Comparison of ENCODE assay signal across 25 cellular contexts in the genomic region with DNA sequence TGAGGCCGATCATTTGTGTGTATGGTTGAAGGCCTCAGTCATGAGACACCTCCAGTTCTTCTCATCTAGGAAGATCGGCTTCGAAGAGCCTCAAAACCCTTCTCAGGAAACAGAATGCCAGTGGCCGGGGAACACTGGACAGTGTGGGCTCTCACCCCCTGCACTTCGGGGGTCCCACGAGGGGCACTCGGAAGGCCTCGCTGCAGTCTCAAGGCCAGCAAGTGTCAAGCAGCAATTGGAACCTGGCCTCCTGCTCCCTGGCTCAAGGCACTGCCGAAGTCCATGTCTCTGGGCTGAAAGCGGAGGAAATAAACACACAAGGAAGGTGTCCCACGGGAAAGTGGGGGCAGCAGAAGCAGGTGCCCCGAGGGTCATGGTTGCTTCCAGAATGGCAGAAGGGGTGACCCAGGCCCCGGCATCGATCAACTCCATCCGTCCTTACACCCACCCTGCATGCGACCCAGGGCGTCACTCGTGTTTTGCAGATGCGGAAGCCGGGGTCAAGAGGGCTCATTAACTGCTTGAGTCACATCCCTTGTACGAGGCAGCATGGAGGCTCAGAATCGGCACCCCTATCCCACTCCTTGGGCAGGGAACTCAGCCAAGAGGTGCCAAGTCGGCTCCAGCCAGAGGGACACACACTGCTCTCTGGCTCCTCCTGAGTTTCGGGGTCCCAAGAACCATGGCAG.
DNase-seq lines count a peak whose midpoint lies in the region; ATAC-seq and TF ChIP-seq lines count a peak whose summit lies in the region.
"Had no signal": no experiment of that assay in that cellular context is flagged by ENCODE, and none has a peak within 500 bp of the region (broad histone marks: within the 10 kb centered on the region; RNA-seq: fewer than 3 reads in every experiment).

No MANE protein-coding gene starts in this region.

- H3K4me1 ChIP-seq in left lung (no peaks in the 10 kb centered on the region), mesendoderm (ENCODE audit: control insufficient read depth, low read depth, low read length) (no peaks in the 10 kb centered on the region), neuronal stem cell (ENCODE audit: control insufficient read depth in 2 of 2, insufficient read depth in 1 of 2, low read depth in 1 of 2, low read length in 2 of 2) (peaks cover 0 to 2% of the 10 kb centered on the region in 2 donors)
- no peaks in the 10 kb centered on the region for H3K4me1 ChIP-seq in CD8-positive, alpha-beta memory T cell (ENCODE audit: insufficient read depth, low read length)
- H3K4me1 ChIP-seq: A549 had no signal

- H3K79me2 ChIP-seq in mesendoderm (ENCODE audit: control insufficient read depth, insufficient read depth, low read length) = no peaks in the 10 kb centered on the region

- H3K4me3 Mint-ChIP-seq in activated CD4-positive, alpha-beta T cell treated with anti-CD3 and anti-CD28 coated beads, Interleukin-2, amount 10 ng/mL, durations not matched to agents 7 days and 5 days = no peak overlapping the region
- no peak overlapping the region for H3K4me3 Mint-ChIP-seq in CD8-positive, alpha-beta memory T cell
- H3K4me3 Mint-ChIP-seq: B cell; CD4-positive, alpha-beta T cell; CD8-positive, alpha-beta T cell had no signal

- CTCF ChIA-PET in activated CD4-positive, alpha-beta T cell treated with anti-CD3 and anti-CD28 coated beads, Interleukin-2, amount 10 ng/mL, durations not matched to agents 7 days and 5 days (lab: Charles Lee) = no interaction called here
- CTCF ChIA-PET in CD8-positive, alpha-beta memory T cell (lab: Charles Lee) = no interaction called here

- WGBS in mesendoderm (ENCODE audit: extremely low coverage, insufficient coverage, low lambda C conversion rate) = no CpG with 5 or more reads among the region's 24 CpGs
- WGBS in neuronal stem cell (ENCODE audit: extremely low coverage in 2 of 2, insufficient read length in 2 of 2, insufficient replicate concordance in 1 of 2), 2 donors = no CpG with 5 or more reads among the region's 24 CpGs

- no peak overlapping the region for H4K91ac ChIP-seq in neuronal stem cell (ENCODE audit: low read depth, low read length, poor library complexity)

- H3K4me2 ChIP-seq in mesendoderm (ENCODE audit: low read length) (no peak overlapping the region), neuronal stem cell (ENCODE audit: insufficient read depth, low read length, poor library complexity, severe bottlenecking) (no peak overlapping the region)
- H3K4me2 ChIP-seq: A549; BLaER1 treated with 17β-estradiol and CSF1 and Interleukin-3, amounts not matched to agents 10 nM and 100 nM had no signal

- no peaks in the 10 kb centered on the region for H3K36me3 ChIP-seq in left lung
- H3K36me3 ChIP-seq in mesendoderm (ENCODE audit: control insufficient read depth, insufficient read depth, low read length) = no peaks in the 10 kb centered on the region
- H3K36me3 ChIP-seq in neuronal stem cell (replicated peaks in 1 of 2; ENCODE audit: control insufficient read depth in 2 of 2, insufficient read depth in 2 of 2, low read length in 2 of 2) = no peaks in the 10 kb centered on the region
- H3K36me3 ChIP-seq in CD8-positive, alpha-beta memory T cell (ENCODE audit: insufficient read depth, low read length) = no peaks in the 10 kb centered on the region
- H3K36me3 ChIP-seq: BLaER1 treated with 17β-estradiol and CSF1 and Interleukin-3, amounts not matched to agents 10 nM and 100 nM had no signal

- no peak for TF ChIP-seq CTCF in left lung (IDR thresholded peaks at IDR 0.05)

- ATAC-seq in left lung (no peak), HG03108 (IDR thresholded peaks at IDR 0.05; ENCODE audit: unreplicated experiment) (no peak)
- ATAC-seq: A549; CD8-positive, alpha-beta T cell; GM12878 had no signal

- H3K4me3 ChIP-seq in left lung (no peak overlapping the region), mesendoderm (ENCODE audit: low read length) (no peak overlapping the region), neuronal stem cell (ENCODE audit: low read length in 2 of 2) (no peak overlapping the region)
- no peak overlapping the region for H3K4me3 ChIP-seq in CD8-positive, alpha-beta memory T cell (ENCODE audit: low read length)
- H3K4me3 ChIP-seq: A549; BLaER1 treated with 17β-estradiol and CSF1 and Interleukin-3, amounts not matched to agents 10 nM and 100 nM; GM12878 had no signal

- peaks cover 0 to 7% of the 10 kb centered on the region in 2 donors for H3K9me3 ChIP-seq in left lung
- peaks cover 0 to 4% of the 10 kb centered on the region in 2 donors for H3K9me3 ChIP-seq in neuronal stem cell (replicated peaks in 1 of 2; ENCODE audit: control insufficient read depth in 2 of 2, insufficient read depth in 1 of 2, low read depth in 1 of 2, low read length in 2 of 2)
- H3K9me3 ChIP-seq in CD8-positive, alpha-beta memory T cell (ENCODE audit: low read length) = no peaks in the 10 kb centered on the region
- H3K9me3 ChIP-seq: A549 had no signal

- peak overlapping the region; percentile 66 for H3K23ac ChIP-seq in mesendoderm (ENCODE audit: low read length)
- no peak overlapping the region for H3K23ac ChIP-seq in neuronal stem cell (ENCODE audit: low read depth, low read length, poor library complexity)

- H3K79me1 ChIP-seq in mesendoderm (ENCODE audit: low read length) (no peaks in the 10 kb centered on the region), neuronal stem cell (ENCODE audit: low read depth, low read length) (no peaks in the 10 kb centered on the region)

- no peak overlapping the region for H2AK5ac ChIP-seq in mesendoderm (ENCODE audit: low read length)
- peak overlapping the region; percentile 54 for H2AK5ac ChIP-seq in neuronal stem cell (ENCODE audit: low read depth, low read length)

- H4K5ac ChIP-seq in mesendoderm (ENCODE audit: low read length) = no peak overlapping the region

- intact Hi-C loops in left lung (cut with DNase I) = no loop called here

- H2BK5ac ChIP-seq in mesendoderm (ENCODE audit: low read length) (no peak overlapping the region), neuronal stem cell (ENCODE audit: low read length) (no peak overlapping the region)

- no peak overlapping the region for H3K4ac ChIP-seq in mesendoderm (ENCODE audit: low read depth, low read length)
- H3K4ac ChIP-seq in neuronal stem cell (ENCODE audit: low read length) = no peak overlapping the region

- H4K8ac ChIP-seq in mesendoderm (ENCODE audit: low read depth, low read length) = no peak overlapping the region
- H4K8ac ChIP-seq in neuronal stem cell (ENCODE audit: low read depth, low read length) = no peak overlapping the region

- H3K4me1 Mint-ChIP-seq in activated CD4-positive, alpha-beta T cell treated with anti-CD3 and anti-CD28 coated beads, Interleukin-2, amount 10 ng/mL, durations not matched to agents 7 days and 5 days = no peaks in the 10 kb centered on the region
- no peaks in the 10 kb centered on the region for H3K4me1 Mint-ChIP-seq in CD8-positive, alpha-beta memory T cell
- H3K4me1 Mint-ChIP-seq: B cell had no signal

- H2BK15ac ChIP-seq in mesendoderm (replicated peaks; ENCODE audit: low read depth) = no peak overlapping the region
- no peak overlapping the region for H2BK15ac ChIP-seq in neuronal stem cell (ENCODE audit: low read length)

- no peak overlapping the region for H3K9ac ChIP-seq in mesendoderm (ENCODE audit: low read length)
- no peak overlapping the region for H3K9ac ChIP-seq in neuronal stem cell (ENCODE audit: low read depth, low read length, poor library complexity)
- H3K9ac ChIP-seq: BLaER1 treated with 17β-estradiol and CSF1 and Interleukin-3, amounts not matched to agents 10 nM and 100 nM had no signal

- POLR2A ChIA-PET in activated CD4-positive, alpha-beta T cell treated with anti-CD3 and anti-CD28 coated beads, Interleukin-2, amount 10 ng/mL, durations not matched to agents 7 days and 5 days (lab: Charles Lee) = no interaction called here
- POLR2A ChIA-PET in CD8-positive, alpha-beta memory T cell (lab: Charles Lee) = no interaction called here

- H3K27me3 ChIP-seq in left lung (peaks cover 0 to 32% of the 10 kb centered on the region in 2 donors), mesendoderm (ENCODE audit: insufficient read depth, low read length, poor library complexity) (no peaks in the 10 kb centered on the region), neuronal stem cell (ENCODE audit: control insufficient read depth in 3 of 3, insufficient read depth in 3 of 3, low read depth in 1 of 3, low read length in 3 of 3) (peaks cover 0 to 24% (median 0%) of the 10 kb centered on the region in 3 experiments)
- no peaks in the 10 kb centered on the region for H3K27me3 ChIP-seq in CD8-positive, alpha-beta memory T cell (ENCODE audit: insufficient read depth, low read length, poor library complexity, severe bottlenecking)

- no peak overlapping the region for H2AFZ ChIP-seq in neuronal stem cell (ENCODE audit: low read length)

- DNase-seq in activated CD4-positive, alpha-beta T cell treated with anti-CD3 and anti-CD28 coated beads, Interleukin-2, amount 10 ng/mL, durations not matched to agents 7 days and 5 days = no peak
- no peak for DNase-seq in activated CD4-positive, alpha-beta T cell treated with anti-CD3 and anti-CD28 coated beads for 4 hours
- peak; percentile 19 to 67 for DNase-seq in left lung
- DNase-seq in mesendoderm = no peak
- DNase-seq in neuronal stem cell (ENCODE audit: low spot score) = no peak
- DNase-seq in NAMALWA (ENCODE audit: low spot score) = no peak
- no peak for DNase-seq in CD8-positive, alpha-beta memory T cell
- DNase-seq: AML-193; CD4-positive, alpha-beta T cell; CD8-positive, alpha-beta T cell; COR-L47; DMS 273 treated with DMSO at 0.1 percent for 48 hours; DMS153; DMS53; DMS79; DND-41; EL; GDM1 had no signal

- H3K27me3 Mint-ChIP-seq in activated CD4-positive, alpha-beta T cell treated with anti-CD3 and anti-CD28 coated beads, Interleukin-2, amount 10 ng/mL, durations not matched to agents 7 days and 5 days = no peaks in the 10 kb centered on the region
- no peaks in the 10 kb centered on the region for H3K27me3 Mint-ChIP-seq in CD8-positive, alpha-beta memory T cell
- H3K27me3 Mint-ChIP-seq: B cell; CD4-positive, alpha-beta T cell had no signal

- no peak overlapping the region for H3K56ac ChIP-seq in mesendoderm (ENCODE audit: low read length)

- no peaks in the 10 kb centered on the region for H3K36me3 Mint-ChIP-seq in activated CD4-positive, alpha-beta T cell treated with anti-CD3 and anti-CD28 coated beads, Interleukin-2, amount 10 ng/mL, durations not matched to agents 7 days and 5 days (ENCODE audit: low read depth)
- no peaks in the 10 kb centered on the region for H3K36me3 Mint-ChIP-seq in CD8-positive, alpha-beta memory T cell
- H3K36me3 Mint-ChIP-seq: CD8-positive, alpha-beta T cell had no signal

- H3K9me3 Mint-ChIP-seq in activated CD4-positive, alpha-beta T cell treated with anti-CD3 and anti-CD28 coated beads, Interleukin-2, amount 10 ng/mL, durations not matched to agents 7 days and 5 days = no peaks in the 10 kb centered on the region
- H3K9me3 Mint-ChIP-seq in CD8-positive, alpha-beta memory T cell = no peaks in the 10 kb centered on the region

- H3K18ac ChIP-seq in mesendoderm (ENCODE audit: low read length) (no peak overlapping the region), neuronal stem cell (ENCODE audit: low read length) (peak overlapping the region; percentile 85)

- H3K27ac ChIP-seq in left lung (no peak overlapping the region), mesendoderm (ENCODE audit: low read depth, low read length) (no peak overlapping the region), neuronal stem cell (replicated peaks; ENCODE audit: low read length) (no peak overlapping the region)
- H3K27ac ChIP-seq in CD8-positive, alpha-beta memory T cell (ENCODE audit: low read depth, low read length) = no peak overlapping the region
- H3K27ac ChIP-seq: 22Rv1; A549; BLaER1 treated with 17β-estradiol and CSF1 and Interleukin-3, amounts not matched to agents 10 nM and 100 nM; C4-2B had no signal

- H3K27ac Mint-ChIP-seq in activated CD4-positive, alpha-beta T cell treated with anti-CD3 and anti-CD28 coated beads, Interleukin-2, amount 10 ng/mL, durations not matched to agents 7 days and 5 days = peak overlapping the region; percentile 9
- no peak overlapping the region for H3K27ac Mint-ChIP-seq in CD8-positive, alpha-beta memory T cell
- H3K27ac Mint-ChIP-seq: B cell; CD4-positive, alpha-beta T cell; CD8-positive, alpha-beta T cell had no signal

- no peak overlapping the region for H2BK12ac ChIP-seq in neuronal stem cell (ENCODE audit: low read length)

- H2BK120ac ChIP-seq in mesendoderm (ENCODE audit: low read depth, low read length) (no peak overlapping the region), neuronal stem cell (ENCODE audit: low read depth, low read length) (no peak overlapping the region)

- peak overlapping the region; percentile 72 for H3K14ac ChIP-seq in neuronal stem cell (ENCODE audit: low read length)

Comparison
In these comparisons a context has a peak if more than half of its experiments do, and no peak if none do; other contexts are left out.
1. DNase-seq: peak in left lung (2 of 2); none in activated CD4-positive, alpha-beta T cell treated with anti-CD3 and anti-CD28 coated beads, Interleukin-2, amount 10 ng/mL, durations not matched to agents 7 days and 5 days (single experiment), activated CD4-positive, alpha-beta T cell treated with anti-CD3 and anti-CD28 coated beads for 4 hours (0 of 2), mesendoderm (single experiment), neuronal stem cell (single experiment), NAMALWA (single experiment) and CD8-positive, alpha-beta memory T cell (0 of 5).